Comparison of ENCODE assay signal across 16 cellular contexts in the genomic region with DNA sequence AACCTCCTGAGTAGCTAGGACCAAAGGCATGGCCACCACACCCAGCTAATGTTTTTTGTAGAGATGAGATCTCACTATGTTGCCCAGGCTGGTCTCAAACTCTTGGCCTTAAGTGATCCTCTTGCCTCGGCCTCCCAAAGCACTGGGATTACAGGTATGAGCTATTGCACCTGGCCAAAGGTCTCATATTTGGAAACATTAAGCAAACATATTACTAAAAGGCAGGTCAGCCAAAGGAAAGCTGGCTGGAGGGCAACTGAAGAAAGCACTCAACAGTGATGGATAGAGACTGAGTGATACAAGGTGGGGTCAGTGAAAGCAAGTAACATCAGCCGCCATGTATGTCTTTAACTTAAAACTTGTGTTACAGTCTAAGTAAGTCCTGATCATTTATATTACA.
"Had no signal": no experiment of that assay in that cellular context is flagged by ENCODE, and none has a peak within 500 bp of the region (broad histone marks: within the 10 kb centered on the region; RNA-seq: fewer than 3 reads in every experiment).

No MANE protein-coding gene starts in this region.

- H3K4me3 Mint-ChIP-seq: natural killer cell, neural crest cell had no signal

- H3K9me3 ChIP-seq: heart left ventricle, ovary, right atrium auricular region had no signal

- H3K27ac Mint-ChIP-seq: natural killer cell had no signal

- DNase-seq: cortex of kidney; dorsolateral prefrontal cortex; effector CD8-positive, alpha-beta T cell; heart left ventricle; hippocampal formation; left colon; natural killer cell; nucleus accumbens; ovary; small intestine; stimulated activated CD4-positive, alpha-beta T cell treated with anti-CD3 and anti-CD28 coated beads, Interleukin-12 subunit alpha, Interleukin-12 subunit beta, amount 100 ng/mL, for 4 hours; stimulated activated naive CD4-positive, alpha-beta T cell treated with Interleukin-2 at 50 U/mL for 16 hours; trophoblast cell had no signal

- H3K36me3 ChIP-seq: ovary had no signal

- H3K27me3 ChIP-seq: dorsolateral prefrontal cortex, heart left ventricle, ovary, right atrium auricular region had no signal

- H3K4me1 Mint-ChIP-seq: neural crest cell had no signal

- H3K4me3 ChIP-seq: dorsolateral prefrontal cortex, heart left ventricle, ovary, right atrium auricular region had no signal

- ATAC-seq: esophagus mucosa, heart left ventricle, natural killer cell had no signal

- H3K27ac ChIP-seq: dorsolateral prefrontal cortex, ovary, right atrium auricular region had no signal

- H3K9me3 Mint-ChIP-seq: natural killer cell, neural crest cell had no signal
